ENCODE assay signal across 19 cellular contexts in the genomic region with DNA sequence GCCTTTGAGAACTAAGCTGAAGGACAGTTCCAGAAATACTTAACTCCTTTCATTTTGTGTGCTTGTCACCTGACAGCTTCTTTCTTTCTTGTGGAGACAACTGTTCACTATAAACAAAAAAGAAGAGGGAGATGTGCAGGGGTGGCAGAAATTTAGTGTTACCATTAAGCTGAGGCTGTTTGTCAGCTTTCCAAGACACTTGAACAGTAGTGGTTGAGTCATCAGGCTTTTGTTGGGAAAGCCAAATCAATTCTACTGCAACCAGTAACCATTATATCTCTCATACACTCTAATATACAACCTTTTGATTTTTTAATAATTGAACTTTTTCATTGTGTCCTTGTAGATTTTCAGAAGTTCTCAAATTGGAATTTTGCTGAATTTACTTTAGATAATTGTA.
A peak's percentile ranks its signal among the peaks of the same experiment; 100 is the strongest.
DNase-seq lines count a peak whose midpoint lies in the region; ATAC-seq and TF ChIP-seq lines count a peak whose summit lies in the region.
"Had no signal": no experiment of that assay in that cellular context is flagged by ENCODE, and none has a peak within 500 bp of the region (broad histone marks: within the 10 kb centered on the region; RNA-seq: fewer than 3 reads in every experiment).

No MANE protein-coding gene starts in this region.

- peak; percentile 54 for ATAC-seq in left ventricle myocardium superior
- ATAC-seq in left cardiac atrium, result no peak
- no peak for ATAC-seq in activated T-cell treated with anti-CD3 and anti-CD28 coated beads, Interleukin-2, amount 50 U/mL, for 4 hours

- no peaks in the 10 kb centered on the region for H3K4me1 Mint-ChIP-seq in activated T-cell treated with anti-CD3 and anti-CD28 coated beads, Interleukin-2, amount 50 U/mL, for 4 hours (ENCODE audit: low read depth)
- H3K4me1 Mint-ChIP-seq: activated naive CD4-positive, alpha-beta T cell treated with anti-CD3 and anti-CD28 coated beads, Interleukin-2, amount 50 U/mL, for 24 hours; central memory CD8-positive, alpha-beta T cell had no signal

- no peak for DNase-seq in left ventricle myocardium superior
- DNase-seq in left cardiac atrium, result no peak
- DNase-seq in NCI-H2196 treated with DMSO at 0.1 percent for 48 hours (lab: John Stamatoyannopoulos, UW; ENCODE audit: unreplicated experiment), result peak; percentile 0
- peak; percentile 64 to 69 for DNase-seq in fibroblast of lung (ENCODE audit: low read depth in 2 of 2)
- DNase-seq in activated T-cell treated with anti-CD3 and anti-CD28 coated beads, Interleukin-2, amount 50 U/mL, for 4 hours, result no peak
- DNase-seq in NCI-H1092 (lab: John Stamatoyannopoulos, UW), result no peak
- DNase-seq in NCI-H1930 (lab: John Stamatoyannopoulos, UW), result no peak
- DNase-seq in kidney glomerular epithelial cell (lab: John Stamatoyannopoulos, UW), result no peak
- DNase-seq: activated CD4-positive, CD25-positive, alpha-beta regulatory T cell treated with anti-CD3 and anti-CD28 coated beads, Interleukin-2, amount 50 U/mL, for 72 hours; activated CD8-positive, alpha-beta memory T cell treated with anti-CD3 and anti-CD28 coated beads, Interleukin-2, amount 50 U/mL, for 4 hours; BE2C; DND-41; endodermal cell; kidney; T-helper 1 cell had no signal

- no peak overlapping the region for H3K4me2 ChIP-seq in fibroblast of lung (ENCODE audit: extremely low read depth, insufficient read depth, low read length)

- H3K27me3 ChIP-seq in fibroblast of lung (ENCODE audit: control insufficient read depth, insufficient read depth, low read length), result no peaks in the 10 kb centered on the region
- H3K27me3 ChIP-seq: BE2C, suprapubic skin had no signal

- H3K36me3 ChIP-seq in fibroblast of lung (ENCODE audit: control insufficient read depth, insufficient read depth, low read length), result no peaks in the 10 kb centered on the region
- H3K36me3 ChIP-seq: BE2C, prostate gland, suprapubic skin had no signal

- H4K20me1 ChIP-seq in fibroblast of lung (ENCODE audit: control insufficient read depth, extremely low read depth, insufficient read depth, low read length), result no peaks in the 10 kb centered on the region

- H3K9me3 ChIP-seq in fibroblast of lung (ENCODE audit: control insufficient read depth, insufficient read depth, low read depth, low read length), result no peaks in the 10 kb centered on the region
- H3K9me3 ChIP-seq: BE2C, prostate gland, suprapubic skin had no signal

- H3K79me2 ChIP-seq in fibroblast of lung (ENCODE audit: control insufficient read depth, insufficient read depth, low read length), result no peaks in the 10 kb centered on the region

- H3K27ac ChIP-seq in fibroblast of lung (ENCODE audit: insufficient read depth, low read length), result no peak overlapping the region
- H3K27ac ChIP-seq: prostate gland, suprapubic skin had no signal

- H2AFZ ChIP-seq in fibroblast of lung (ENCODE audit: low read length), result no peak overlapping the region

- no peak for TF ChIP-seq CTCF in fibroblast of lung (conservative IDR thresholded peaks at IDR 0.05 in 1 of 2, IDR thresholded peaks at IDR 0.05 in 1 of 2; ENCODE audit: low read depth in 1 of 2, low read length in 2 of 2)

- intact Hi-C loops in left ventricle myocardium superior (cut with micrococcal nuclease) (no loop called here), left cardiac atrium (cut with DNase I) (no loop called here)

- H3K9ac ChIP-seq in fibroblast of lung (ENCODE audit: insufficient read depth, low read length), result no peak overlapping the region

- no peaks in the 10 kb centered on the region for H3K9me3 Mint-ChIP-seq in activated T-cell treated with anti-CD3 and anti-CD28 coated beads, Interleukin-2, amount 50 U/mL, for 4 hours
- H3K9me3 Mint-ChIP-seq: activated naive CD4-positive, alpha-beta T cell treated with anti-CD3 and anti-CD28 coated beads, Interleukin-2, amount 50 U/mL, for 24 hours; central memory CD8-positive, alpha-beta T cell had no signal

- H3K4me1 ChIP-seq in fibroblast of lung (ENCODE audit: control insufficient read depth, extremely low read depth, insufficient read depth, low read length), result no peaks in the 10 kb centered on the region
- H3K4me1 ChIP-seq: prostate gland, suprapubic skin had no signal

- H3K4me3 Mint-ChIP-seq in activated T-cell treated with anti-CD3 and anti-CD28 coated beads, Interleukin-2, amount 50 U/mL, for 4 hours, result no peak overlapping the region
- H3K4me3 Mint-ChIP-seq: activated naive CD4-positive, alpha-beta T cell treated with anti-CD3 and anti-CD28 coated beads, Interleukin-2, amount 50 U/mL, for 24 hours; central memory CD8-positive, alpha-beta T cell; endodermal cell had no signal

- peaks cover 12% of the 10 kb centered on the region for H3K36me3 Mint-ChIP-seq in activated T-cell treated with anti-CD3 and anti-CD28 coated beads, Interleukin-2, amount 50 U/mL, for 4 hours (ENCODE audit: insufficient read depth)

- H3K27me3 Mint-ChIP-seq in activated T-cell treated with anti-CD3 and anti-CD28 coated beads, Interleukin-2, amount 50 U/mL, for 4 hours (ENCODE audit: low read depth), result no peaks in the 10 kb centered on the region
- H3K27me3 Mint-ChIP-seq: activated naive CD4-positive, alpha-beta T cell treated with anti-CD3 and anti-CD28 coated beads, Interleukin-2, amount 50 U/mL, for 24 hours; central memory CD8-positive, alpha-beta T cell had no signal

- no peak overlapping the region for H3K4me3 ChIP-seq in fibroblast of lung (replicated peaks in 1 of 4; ENCODE audit: control extremely low read depth in 1 of 4, insufficient read depth in 1 of 4, low read depth in 3 of 4, low read length in 4 of 4)
- H3K4me3 ChIP-seq: prostate gland, suprapubic skin had no signal

Comparison
In these comparisons a context has a peak if more than half of its experiments do, and no peak if none do; other contexts are left out.
1. DNase-seq: peak in NCI-H2196 treated with DMSO at 0.1 percent for 48 hours (single experiment) and fibroblast of lung (2 of 2); none in left ventricle myocardium superior (single experiment), left cardiac atrium (single experiment), activated T-cell treated with anti-CD3 and anti-CD28 coated beads, Interleukin-2, amount 50 U/mL, for 4 hours (single experiment), NCI-H1092 (single experiment), NCI-H1930 (0 of 2) and kidney glomerular epithelial cell (single experiment).